18 cellular contexts compared by ENCODE assay signal in genomic region chr2:20008703-20009102, GRCh38.
"Had no signal": no experiment of that assay in that cellular context is flagged by ENCODE, and none has a peak within 500 bp of the region (broad histone marks: within the 10 kb centered on the region; RNA-seq: fewer than 3 reads in every experiment).

No MANE protein-coding gene starts in this region.

- H3K4me3 ChIP-seq: cardiac muscle cell, thyroid gland had no signal

- H3K9ac ChIP-seq: parathyroid adenoma had no signal

- H3K9me3 ChIP-seq: neutrophil, thyroid gland had no signal

- H2AFZ ChIP-seq: parathyroid adenoma had no signal

- H3K27ac ChIP-seq: cardiac muscle cell, neutrophil, parathyroid adenoma, thyroid gland had no signal

- H3K36me3 ChIP-seq: cardiac muscle cell, neutrophil, thyroid gland had no signal

- H3K27me3 ChIP-seq: thyroid gland had no signal

- H3K4me1 ChIP-seq: parathyroid adenoma had no signal

- DNase-seq: activated CD4-positive, alpha-beta memory T cell treated with anti-CD3 and anti-CD28 coated beads, Interleukin-2, amount 10 ng/mL, durations not matched to agents 7 days and 5 days; activated CD4-positive, alpha-beta T cell treated with anti-CD3 and anti-CD28 coated beads, Interleukin-2, amount 10 ng/mL, durations not matched to agents 24 days and 14 days; activated CD8-positive, alpha-beta memory T cell treated with anti-CD3 and anti-CD28 coated beads, Interleukin-2, amount 10 ng/mL, durations not matched to agents 7 days and 5 days; activated gamma-delta T cell; activated naive CD4-positive, alpha-beta T cell treated with anti-CD3 and anti-CD28 coated beads, Interleukin-2, amount 50 U/mL, for 16 hours; activated naive CD8-positive, alpha-beta T cell treated with anti-CD3 and anti-CD28 coated beads, Interleukin-2, amount 50 U/mL, for 24 hours; activated T-cell treated with anti-CD3 and anti-CD28 coated beads for 4 hours; effector CD4-positive, alpha-beta T cell; erythroblast; foreskin melanocyte; right cardiac atrium; stimulated activated CD4-positive, alpha-beta T cell treated with anti-CD3 and anti-CD28 coated beads, Interleukin-12 subunit alpha, Interleukin-12 subunit beta, amount 100 ng/mL, for 4 hours; stimulated activated CD4-positive, alpha-beta T cell treated with anti-CD3 and anti-CD28 coated beads, Interleukin-4, amount 100 ng/mL, for 4 hours; substantia nigra; thyroid gland had no signal
